ENCODE assay signal across 1 cellular context in genomic region chr1:106960412-106960811, GRCh38.
TF ChIP-seq lines count a peak whose summit lies in the region.

No MANE protein-coding gene starts in this region.

TF ChIP-seq in GM12878, 131 proteins besides CTCF, POLR2A, EP300 and RAD21 (continued from another document):
- peak; percentile 29; the same call in 1 of the 2 replicates for TF ChIP-seq IKZF1 (conservative IDR thresholded peaks at IDR 0.05)
- 0 out of 2 replicates have a peak, but pooled peaks have one; percentile 15 for TF ChIP-seq ATF2 (IDR thresholded peaks at IDR 0.05; ENCODE audit: low read length)
- peak; percentile 66 for TF ChIP-seq RUNX3 (IDR thresholded peaks at IDR 0.05; ENCODE audit: low read length)
- no peak for TF ChIP-seq CHD2 (IDR thresholded peaks at IDR 0.05; ENCODE audit: borderline replicate concordance, low read depth, low read length)
- 0 out of 2 replicates have a peak, but pooled peaks have one; percentile 11 for TF ChIP-seq JUNB (IDR thresholded peaks at IDR 0.05)
